Comparison of ENCODE assay signal across 30 cellular contexts in the genomic region with DNA sequence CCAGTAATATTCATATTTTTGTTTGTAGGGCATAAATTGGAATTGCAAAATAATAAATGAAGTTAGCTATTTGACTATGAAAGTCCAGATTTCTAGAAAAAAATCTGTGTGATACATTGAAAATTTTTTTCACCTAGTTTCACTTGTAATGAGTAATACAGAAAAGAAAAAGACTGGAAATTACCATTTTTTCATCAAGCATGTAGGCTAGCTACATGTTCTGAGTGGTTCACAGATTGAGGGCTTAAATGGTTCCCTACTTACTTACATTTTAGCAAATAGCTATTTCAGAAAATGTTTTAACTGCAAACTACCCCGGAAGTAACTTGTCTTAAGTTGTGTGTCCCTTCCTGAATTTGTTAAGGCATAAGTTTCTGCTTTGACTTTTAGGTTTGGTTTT.
"Had no signal": no experiment of that assay in that cellular context is flagged by ENCODE, and none has a peak within 500 bp of the region (broad histone marks: within the 10 kb centered on the region; RNA-seq: fewer than 3 reads in every experiment).

No MANE protein-coding gene starts in this region.

- ATAC-seq: activated CD4-positive, CD25-positive, alpha-beta regulatory T cell treated with anti-CD3 and anti-CD28 coated beads, Interleukin-2, amount 50 U/mL, for 24 hours; activated naive CD4-positive, alpha-beta T cell treated with anti-CD3 and anti-CD28 coated beads, Interleukin-2, amount 50 U/mL, for 72 hours; activated T-cell treated with anti-CD3 and anti-CD28 coated beads, Interleukin-2, amount 50 U/mL, for 72 hours; gastroesophageal sphincter; heart left ventricle; T-helper 17 cell had no signal

- H3K36me3 ChIP-seq: ascending aorta, breast epithelium, cardiac muscle cell, colonic mucosa, esophagus squamous epithelium, gastroesophageal sphincter, heart left ventricle, WERI-Rb-1 had no signal

- H3K79me2 ChIP-seq: hepatocyte had no signal

- H3K4me3 ChIP-seq: ascending aorta, breast epithelium, cardiac muscle cell, colonic mucosa, esophagus squamous epithelium, gastroesophageal sphincter, heart left ventricle, hepatocyte had no signal

- H3K4me1 ChIP-seq: ascending aorta, breast epithelium, colonic mucosa, esophagus squamous epithelium, gastroesophageal sphincter, heart left ventricle had no signal

- H3K9me3 ChIP-seq: ascending aorta, breast epithelium, colonic mucosa, esophagus squamous epithelium, gastroesophageal sphincter, heart left ventricle had no signal

- H3K27ac ChIP-seq: ascending aorta, breast epithelium, cardiac muscle cell, colonic mucosa, epithelial cell of prostate, esophagus squamous epithelium, gastroesophageal sphincter, heart left ventricle, hepatocyte, WERI-Rb-1 had no signal

- H2AFZ ChIP-seq: hepatocyte had no signal

- H3K4me2 ChIP-seq: hepatocyte had no signal

- DNase-seq: activated B cell treated with CpG ODN at 0.5 μM for 24 hours; activated CD4-positive, alpha-beta memory T cell treated with anti-CD3 and anti-CD28 coated beads, Interleukin-2, amount 10 ng/mL, durations not matched to agents 7 days and 5 days; activated CD4-positive, alpha-beta T cell treated with anti-CD3 and anti-CD28 coated beads, Interleukin-2, amount 10 ng/mL, durations not matched to agents 7 days and 5 days; activated CD4-positive, alpha-beta T cell treated with anti-CD3 and anti-CD28 coated beads, Interleukin-2, amount 50 U/mL, for 4 hours; activated CD8-positive, alpha-beta memory T cell treated with anti-CD3 and anti-CD28 coated beads, Interleukin-2, amount 50 U/mL, for 48 hours; activated gamma-delta T cell; activated naive CD4-positive, alpha-beta T cell; activated naive CD4-positive, alpha-beta T cell treated with anti-CD3 and anti-CD28 coated beads, Interleukin-2, amount 10 ng/mL, durations not matched to agents 7 days and 5 days; activated naive CD8-positive, alpha-beta T cell treated with anti-CD3 and anti-CD28 coated beads, Interleukin-2, amount 10 ng/mL, durations not matched to agents 7 days and 5 days; activated T-cell treated with anti-CD3 and anti-CD28 coated beads for 4 hours; activated T-cell treated with anti-CD3 and anti-CD28 coated beads, Interleukin-2, amount 50 U/mL, for 24 hours; activated T-cell treated with anti-CD3 and anti-CD28 coated beads, Interleukin-2, amount 50 U/mL, for 72 hours; central memory CD4-positive, alpha-beta T cell; cerebellar nuclear complex; colonic mucosa; effector CD8-positive, alpha-beta T cell; esophagus squamous epithelium; foreskin melanocyte; heart left ventricle; T-helper 17 cell; T1000; WERI-Rb-1 had no signal
